ENCODE assay signal across 1 cellular context in genomic region chr5:56735845-56736641, GRCh38.
TF ChIP-seq lines count a peak whose summit lies in the region.

No MANE protein-coding gene starts in this region.

TF ChIP-seq in SK-N-SH treated with all-trans-retinoic acid at 6 μM for 48 hours, 23 proteins besides CTCF, POLR2A, EP300 and RAD21 (continued from another document):
- TF ChIP-seq, protein P1, sequence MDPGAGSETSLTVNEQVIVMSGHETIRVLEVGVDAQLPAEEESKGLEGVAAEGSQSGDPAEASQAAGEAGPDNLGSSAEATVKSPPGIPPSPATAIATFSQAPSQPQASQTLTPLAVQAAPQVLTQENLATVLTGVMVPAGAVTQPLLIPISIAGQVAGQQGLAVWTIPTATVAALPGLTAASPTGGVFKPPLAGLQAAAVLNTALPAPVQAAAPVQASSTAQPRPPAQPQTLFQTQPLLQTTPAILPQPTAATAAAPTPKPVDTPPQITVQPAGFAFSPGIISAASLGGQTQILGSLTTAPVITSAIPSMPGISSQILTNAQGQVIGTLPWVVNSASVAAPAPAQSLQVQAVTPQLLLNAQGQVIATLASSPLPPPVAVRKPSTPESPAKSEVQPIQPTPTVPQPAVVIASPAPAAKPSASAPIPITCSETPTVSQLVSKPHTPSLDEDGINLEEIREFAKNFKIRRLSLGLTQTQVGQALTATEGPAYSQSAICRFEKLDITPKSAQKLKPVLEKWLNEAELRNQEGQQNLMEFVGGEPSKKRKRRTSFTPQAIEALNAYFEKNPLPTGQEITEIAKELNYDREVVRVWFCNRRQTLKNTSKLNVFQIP (CRISPR knock-in tag; IDR thresholded peaks at IDR 0.05; ENCODE audit: borderline replicate concordance, low read depth) = peak; percentile 91; the same call in 1 of the 2 replicates
- TF ChIP-seq ARNTL (CRISPR knock-in tag; IDR thresholded peaks at IDR 0.05; ENCODE audit: borderline replicate concordance, low read depth) (no peak), PATZ1 (CRISPR knock-in tag; IDR thresholded peaks at IDR 0.05; ENCODE audit: borderline replicate concordance) (no peak), ISL1 (CRISPR knock-in tag; IDR thresholded peaks at IDR 0.05) (peak; percentile 85), RARB (CRISPR knock-in tag; IDR thresholded peaks at IDR 0.05) (no peak), OSR1 (CRISPR knock-in tag; IDR thresholded peaks at IDR 0.05) (no peak), ZFP3 (CRISPR knock-in tag; IDR thresholded peaks at IDR 0.05) (no peak), PPARA (CRISPR knock-in tag; IDR thresholded peaks at IDR 0.05; ENCODE audit: borderline replicate concordance) (no peak)
